In genomic region chr7:132836746-132837145, GRCh38 we compare ENCODE assay signal across 1 cellular context.
TF ChIP-seq lines count a peak whose summit lies in the region.

No MANE protein-coding gene starts in this region.

TF ChIP-seq in K562, 482 proteins besides CTCF, POLR2A, EP300 and RAD21 (continued from another document and continues in another):
- TF ChIP-seq CREB3 (tag; conservative IDR thresholded peaks at IDR 0.05; ENCODE audit: low read depth) (no peak), MTF1 (CRISPR knock-in tag; IDR thresholded peaks at IDR 0.05; ENCODE audit: borderline replicate concordance) (no peak), NR2C1 (IDR thresholded peaks at IDR 0.05) (no peak), NR2C1 (tag; IDR thresholded peaks at IDR 0.05) (peak; percentile 65; the same call in 1 of the 2 replicates), STAG1 (CRISPR knock-in tag; IDR thresholded peaks at IDR 0.05; ENCODE audit: borderline replicate concordance) (no peak), TCF3 (CRISPR knock-in tag; IDR thresholded peaks at IDR 0.05) (peak; percentile 29; the same call in 1 of the 2 replicates), NR2C2 (CRISPR knock-in tag; IDR thresholded peaks at IDR 0.05) (no peak), NR2C2 (tag; IDR thresholded peaks at IDR 0.05) (peak; percentile 55), TGIF2 (CRISPR knock-in tag; IDR thresholded peaks at IDR 0.05) (no peak), KAT8 (IDR thresholded peaks at IDR 0.05; ENCODE audit: low read depth) (no peak), ZBTB33 (CRISPR knock-in tag; IDR thresholded peaks at IDR 0.05) (no peak), KAT2B (IDR thresholded peaks at IDR 0.05; ENCODE audit: low read depth, low read length) (no peak), ZBTB26 (CRISPR knock-in tag; IDR thresholded peaks at IDR 0.05) (no peak), TAL1 (IDR thresholded peaks at IDR 0.05) (peak; percentile 16; the same call in 1 of the 2 replicates), PKNOX1 (IDR thresholded peaks at IDR 0.05) (no peak), POU5F1 (IDR thresholded peaks at IDR 0.05; ENCODE audit: borderline replicate concordance, low read depth, low read length, partially characterized antibody) (no peak), SIN3B (IDR thresholded peaks at IDR 0.05; ENCODE audit: low read depth) (no peak), DACH1 (IDR thresholded peaks at IDR 0.05; ENCODE audit: partially characterized antibody) (peak; percentile 59), HDAC1 (IDR thresholded peaks at IDR 0.05) (no peak; a peak in 1 of 4 replicates), TBL1XR1 (IDR thresholded peaks at IDR 0.05; ENCODE audit: low read length in 2 of 2) (no peak), ZNF766 (CRISPR knock-in tag; conservative IDR thresholded peaks at IDR 0.05) (no peak), HSF4 (CRISPR knock-in tag; IDR thresholded peaks at IDR 0.05; ENCODE audit: borderline replicate concordance) (no peak), ZNF592 (IDR thresholded peaks at IDR 0.05) (no peak), FOSL1 (tag; conservative IDR thresholded peaks at IDR 0.05) (peak; percentile 92), ZNF77 (CRISPR knock-in tag; IDR thresholded peaks at IDR 0.05) (no peak), ATF3 (IDR thresholded peaks at IDR 0.05) (peak; percentile 76), ATF3 (CRISPR knock-in tag; conservative IDR thresholded peaks at IDR 0.05) (no peak), BCOR (IDR thresholded peaks at IDR 0.05) (no peak), SMARCA4 (IDR thresholded peaks at IDR 0.05) (peak; percentile 69), RHOXF2B (CRISPR knock-in tag; conservative IDR thresholded peaks at IDR 0.05) (no peak), ZBTB2 (IDR thresholded peaks at IDR 0.05) (no peak), SIRT6 (IDR thresholded peaks at IDR 0.05; ENCODE audit: low read depth, low read length) (no peak), ZNF263 (CRISPR knock-in tag; IDR thresholded peaks at IDR 0.05; ENCODE audit: borderline replicate concordance) (no peak), E2F6 (IDR thresholded peaks at IDR 0.05; ENCODE audit: borderline replicate concordance in 1 of 2, extremely low read depth in 1 of 2, insufficient read depth in 1 of 2, insufficient read length in 1 of 2, low read depth in 1 of 2, low read length in 1 of 2, poor library complexity in 1 of 2, severe bottlenecking in 1 of 2) (no peak), E4F1 (CRISPR knock-in tag; IDR thresholded peaks at IDR 0.05; ENCODE audit: borderline replicate concordance) (no peak), EHMT2 (IDR thresholded peaks at IDR 0.05) (peak; percentile 53; the same call in 1 of the 2 replicates), XRCC3 (IDR thresholded peaks at IDR 0.05) (no peak), SMAD3 (CRISPR knock-in tag; conservative IDR thresholded peaks at IDR 0.05) (no peak), MNT (conservative IDR thresholded peaks at IDR 0.05) (no peak), SMARCA5 (IDR thresholded peaks at IDR 0.05) (no peak), ZNF165 (CRISPR knock-in tag; IDR thresholded peaks at IDR 0.05; ENCODE audit: borderline replicate concordance) (no peak), TOE1 (IDR thresholded peaks at IDR 0.05; ENCODE audit: borderline replicate concordance) (no peak), TOE1 (CRISPR knock-in tag; IDR thresholded peaks at IDR 0.05; ENCODE audit: borderline replicate concordance, low read depth) (no peak), ZNF316 (IDR thresholded peaks at IDR 0.05) (no peak), TRIM24 (IDR thresholded peaks at IDR 0.05) (no peak), SETDB1 (IDR thresholded peaks at IDR 0.05; ENCODE audit: low read length) (no peak), SMARCE1 (IDR thresholded peaks at IDR 0.05) (peak; percentile 51; the same call in 1 of the 2 replicates), ILF3 (IDR thresholded peaks at IDR 0.05; ENCODE audit: borderline replicate concordance) (no peak), GABPB1 (CRISPR knock-in tag; IDR thresholded peaks at IDR 0.05) (no peak), CREM (IDR thresholded peaks at IDR 0.05; ENCODE audit: low read depth) (no peak), ZNF311 (CRISPR knock-in tag; IDR thresholded peaks at IDR 0.05) (no peak), CBFA2T3 (IDR thresholded peaks at IDR 0.05) (peak; percentile 54), FOXA1 (IDR thresholded peaks at IDR 0.05; ENCODE audit: borderline replicate concordance) (no peak), E2F5 (CRISPR knock-in tag; IDR thresholded peaks at IDR 0.05) (no peak), TSC22D4 (tag; IDR thresholded peaks at IDR 0.05) (no peak), MBD2 (IDR thresholded peaks at IDR 0.05; ENCODE audit: borderline replicate concordance, low read depth) (no peak), DPF2 (IDR thresholded peaks at IDR 0.05) (peak; percentile 75), ADNP (tag; IDR thresholded peaks at IDR 0.05) (no peak)
